In the genomic region with DNA sequence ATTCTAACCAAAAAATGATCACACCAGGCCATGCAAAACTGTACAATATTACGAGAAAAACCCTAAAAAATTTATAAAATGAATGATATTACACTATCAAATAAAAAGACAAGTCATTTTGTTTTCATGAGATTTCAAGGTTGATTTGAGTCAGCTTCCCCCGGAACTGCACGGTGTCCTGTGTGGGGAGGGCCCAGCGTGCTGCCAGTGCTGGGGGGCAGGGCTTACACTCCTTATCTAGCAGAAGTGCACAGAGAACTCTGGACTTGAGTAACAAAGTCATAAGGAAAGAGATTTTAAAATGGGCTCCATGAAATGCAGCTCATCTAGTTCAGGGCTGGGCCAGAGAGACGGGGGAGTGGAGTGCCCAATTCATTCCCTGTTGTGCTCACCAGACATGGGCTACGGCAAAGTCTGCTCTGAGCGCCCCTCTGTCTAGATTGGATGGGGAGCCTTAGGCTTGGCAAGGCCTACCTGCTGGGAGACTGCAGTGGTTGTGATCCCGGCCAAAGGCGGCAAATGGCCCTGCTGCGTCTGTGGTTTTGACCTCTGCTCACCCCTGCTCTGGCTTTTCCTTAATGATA, we compare ENCODE assay signal across 1 cellular context.
TF ChIP-seq lines count a peak whose summit lies in the region.

No MANE protein-coding gene starts in this region.

TF ChIP-seq in K562, 482 proteins besides CTCF, POLR2A, EP300 and RAD21 (continued from another document):
- TF ChIP-seq HMBOX1 (IDR thresholded peaks at IDR 0.05) (0 out of 2 replicates have a peak, but pooled peaks have one; percentile 23), MLLT1 (IDR thresholded peaks at IDR 0.05) (no peak), SRSF9 (IDR thresholded peaks at IDR 0.05; ENCODE audit: borderline replicate concordance, low read depth, low read length) (no peak), TRIM28 (IDR thresholded peaks at IDR 0.05) (no peak), ZNF174 (CRISPR knock-in tag; IDR thresholded peaks at IDR 0.05) (no peak), HINFP (tag; conservative IDR thresholded peaks at IDR 0.05; ENCODE audit: low read depth) (no peak), RNF2 (IDR thresholded peaks at IDR 0.05) (no peak; the same call in 1 of the 2 replicates), SAP30 (IDR thresholded peaks at IDR 0.05; ENCODE audit: borderline replicate concordance, insufficient read depth, low read depth, low read length, poor library complexity, severe bottlenecking) (no peak), YY1 (IDR thresholded peaks at IDR 0.05; ENCODE audit: borderline replicate concordance in 1 of 3, control insufficient read depth in 1 of 3, extremely low read depth in 1 of 3, insufficient read depth in 3 of 3, insufficient read length in 1 of 3, insufficient replicate concordance in 2 of 3, low read depth in 1 of 3, low read length in 2 of 3) (peak in 1 of 3 experiments; percentile 56), EP400 (IDR thresholded peaks at IDR 0.05) (peak; percentile 46; the same call in 1 of the 2 replicates), ZNF24 (IDR thresholded peaks at IDR 0.05) (no peak), ZNF124 (CRISPR knock-in tag; IDR thresholded peaks at IDR 0.05) (no peak), ZFP1 (CRISPR knock-in tag; IDR thresholded peaks at IDR 0.05) (no peak), ZNF239 (CRISPR knock-in tag; IDR thresholded peaks at IDR 0.05) (no peak), NBN (IDR thresholded peaks at IDR 0.05; ENCODE audit: low read depth) (0 out of 2 replicates have a peak, but pooled peaks have one; percentile 43), FOXA3 (CRISPR knock-in tag; conservative IDR thresholded peaks at IDR 0.05 in 1 of 2, IDR thresholded peaks at IDR 0.05 in 1 of 2) (no peak), MTF1 (CRISPR knock-in tag; IDR thresholded peaks at IDR 0.05; ENCODE audit: borderline replicate concordance) (no peak), SRF (CRISPR knock-in tag; IDR thresholded peaks at IDR 0.05) (peak in 1 of 2 experiments; percentile 53; a peak in 1 of 4 replicates), FOXP4 (CRISPR knock-in tag; IDR thresholded peaks at IDR 0.05; ENCODE audit: borderline replicate concordance) (0 out of 2 replicates have a peak, but pooled peaks have one; percentile 17), ZNF444 (CRISPR knock-in tag; IDR thresholded peaks at IDR 0.05) (no peak)
- TF ChIP-seq, protein P1, sequence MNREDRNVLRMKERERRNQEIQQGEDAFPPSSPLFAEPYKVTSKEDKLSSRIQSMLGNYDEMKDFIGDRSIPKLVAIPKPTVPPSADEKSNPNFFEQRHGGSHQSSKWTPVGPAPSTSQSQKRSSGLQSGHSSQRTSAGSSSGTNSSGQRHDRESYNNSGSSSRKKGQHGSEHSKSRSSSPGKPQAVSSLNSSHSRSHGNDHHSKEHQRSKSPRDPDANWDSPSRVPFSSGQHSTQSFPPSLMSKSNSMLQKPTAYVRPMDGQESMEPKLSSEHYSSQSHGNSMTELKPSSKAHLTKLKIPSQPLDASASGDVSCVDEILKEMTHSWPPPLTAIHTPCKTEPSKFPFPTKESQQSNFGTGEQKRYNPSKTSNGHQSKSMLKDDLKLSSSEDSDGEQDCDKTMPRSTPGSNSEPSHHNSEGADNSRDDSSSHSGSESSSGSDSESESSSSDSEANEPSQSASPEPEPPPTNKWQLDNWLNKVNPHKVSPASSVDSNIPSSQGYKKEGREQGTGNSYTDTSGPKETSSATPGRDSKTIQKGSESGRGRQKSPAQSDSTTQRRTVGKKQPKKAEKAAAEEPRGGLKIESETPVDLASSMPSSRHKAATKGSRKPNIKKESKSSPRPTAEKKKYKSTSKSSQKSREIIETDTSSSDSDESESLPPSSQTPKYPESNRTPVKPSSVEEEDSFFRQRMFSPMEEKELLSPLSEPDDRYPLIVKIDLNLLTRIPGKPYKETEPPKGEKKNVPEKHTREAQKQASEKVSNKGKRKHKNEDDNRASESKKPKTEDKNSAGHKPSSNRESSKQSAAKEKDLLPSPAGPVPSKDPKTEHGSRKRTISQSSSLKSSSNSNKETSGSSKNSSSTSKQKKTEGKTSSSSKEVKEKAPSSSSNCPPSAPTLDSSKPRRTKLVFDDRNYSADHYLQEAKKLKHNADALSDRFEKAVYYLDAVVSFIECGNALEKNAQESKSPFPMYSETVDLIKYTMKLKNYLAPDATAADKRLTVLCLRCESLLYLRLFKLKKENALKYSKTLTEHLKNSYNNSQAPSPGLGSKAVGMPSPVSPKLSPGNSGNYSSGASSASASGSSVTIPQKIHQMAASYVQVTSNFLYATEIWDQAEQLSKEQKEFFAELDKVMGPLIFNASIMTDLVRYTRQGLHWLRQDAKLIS (CRISPR knock-in tag; IDR thresholded peaks at IDR 0.05), result no peak
- TF ChIP-seq, protein P2, sequence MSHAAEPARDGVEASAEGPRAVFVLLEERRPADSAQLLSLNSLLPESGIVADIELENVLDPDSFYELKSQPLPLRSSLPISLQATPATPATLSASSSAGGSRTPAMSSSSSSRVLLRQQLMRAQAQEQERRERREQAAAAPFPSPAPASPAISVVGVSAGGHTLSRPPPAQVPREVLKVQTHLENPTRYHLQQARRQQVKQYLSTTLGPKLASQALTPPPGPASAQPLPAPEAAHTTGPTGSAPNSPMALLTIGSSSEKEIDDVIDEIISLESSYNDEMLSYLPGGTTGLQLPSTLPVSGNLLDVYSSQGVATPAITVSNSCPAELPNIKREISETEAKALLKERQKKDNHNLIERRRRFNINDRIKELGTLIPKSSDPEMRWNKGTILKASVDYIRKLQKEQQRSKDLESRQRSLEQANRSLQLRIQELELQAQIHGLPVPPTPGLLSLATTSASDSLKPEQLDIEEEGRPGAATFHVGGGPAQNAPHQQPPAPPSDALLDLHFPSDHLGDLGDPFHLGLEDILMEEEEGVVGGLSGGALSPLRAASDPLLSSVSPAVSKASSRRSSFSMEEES (CRISPR knock-in tag; IDR thresholded peaks at IDR 0.05), result no peak
- TF ChIP-seq, protein P3, sequence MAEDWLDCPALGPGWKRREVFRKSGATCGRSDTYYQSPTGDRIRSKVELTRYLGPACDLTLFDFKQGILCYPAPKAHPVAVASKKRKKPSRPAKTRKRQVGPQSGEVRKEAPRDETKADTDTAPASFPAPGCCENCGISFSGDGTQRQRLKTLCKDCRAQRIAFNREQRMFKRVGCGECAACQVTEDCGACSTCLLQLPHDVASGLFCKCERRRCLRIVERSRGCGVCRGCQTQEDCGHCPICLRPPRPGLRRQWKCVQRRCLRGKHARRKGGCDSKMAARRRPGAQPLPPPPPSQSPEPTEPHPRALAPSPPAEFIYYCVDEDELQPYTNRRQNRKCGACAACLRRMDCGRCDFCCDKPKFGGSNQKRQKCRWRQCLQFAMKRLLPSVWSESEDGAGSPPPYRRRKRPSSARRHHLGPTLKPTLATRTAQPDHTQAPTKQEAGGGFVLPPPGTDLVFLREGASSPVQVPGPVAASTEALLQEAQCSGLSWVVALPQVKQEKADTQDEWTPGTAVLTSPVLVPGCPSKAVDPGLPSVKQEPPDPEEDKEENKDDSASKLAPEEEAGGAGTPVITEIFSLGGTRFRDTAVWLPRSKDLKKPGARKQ (CRISPR knock-in tag; IDR thresholded peaks at IDR 0.05), result no peak
